Comparison of ENCODE assay signal across 18 cellular contexts in genomic region chr1:24864409-24864808, GRCh38.
DNase-seq lines count a peak whose midpoint lies in the region; ATAC-seq, FAIRE-seq and TF ChIP-seq lines count a peak whose summit lies in the region.
"Had no signal": no experiment of that assay in that cellular context is flagged by ENCODE, and none has a peak within 500 bp of the region (broad histone marks: within the 10 kb centered on the region; RNA-seq: fewer than 3 reads in every experiment).

No MANE protein-coding gene starts in this region.

- H3K27ac Mint-ChIP-seq in nephron progenitor cell, result peak overlapping the region; percentile 76
- H3K27ac Mint-ChIP-seq: activated T-helper 1 cell treated with anti-CD3 and anti-CD28 coated beads, Interleukin-12 subunit alpha, Interleukin-12 subunit beta, Interleukin-2, Interleukin-4 antibody, amounts not matched to agents 30 ng/mL and 10 ng/mL and 1 ng/mL, durations not matched to agents 14 hours and 24 hours and 36 hours; endodermal cell; T-helper 2 cell treated with Interferon-gamma antibody and Interleukin-4, amounts not matched to agents 5 μg/mL and 100 μg/mL, for 36 hours had no signal

- H3K36me3 Mint-ChIP-seq in nephron progenitor cell (ENCODE audit: low read depth), result no peaks in the 10 kb centered on the region

- H3K9me3 Mint-ChIP-seq in nephron progenitor cell, result no peaks in the 10 kb centered on the region
- H3K9me3 Mint-ChIP-seq: activated T-helper 1 cell treated with anti-CD3 and anti-CD28 coated beads, Interleukin-12 subunit alpha, Interleukin-12 subunit beta, Interleukin-2, Interleukin-4 antibody, amounts not matched to agents 30 ng/mL and 10 ng/mL and 1 ng/mL, durations not matched to agents 14 hours and 24 hours and 36 hours; endodermal cell; T-helper 2 cell treated with Interferon-gamma antibody and Interleukin-4, amounts not matched to agents 5 μg/mL and 100 μg/mL, for 36 hours had no signal

- TF ChIP-seq CTCF in nephron progenitor cell (IDR thresholded peaks at IDR 0.05), result no peak

- peak overlapping the region; percentile 65 for H3K4me3 Mint-ChIP-seq in nephron progenitor cell
- H3K4me3 Mint-ChIP-seq: activated T-helper 1 cell treated with anti-CD3 and anti-CD28 coated beads, Interleukin-12 subunit alpha, Interleukin-12 subunit beta, Interleukin-2, Interleukin-4 antibody, amounts not matched to agents 30 ng/mL and 10 ng/mL and 1 ng/mL, durations not matched to agents 14 hours and 24 hours and 36 hours; endodermal cell; T-helper 2 cell treated with Interferon-gamma antibody and Interleukin-4, amounts not matched to agents 5 μg/mL and 100 μg/mL, for 36 hours had no signal

- no peak for FAIRE-seq in GM12891 (lab: Jason Lieb, UNC)

- ATAC-seq in GM21737 (IDR thresholded peaks at IDR 0.05; ENCODE audit: unreplicated experiment), result no peak

- peaks cover 69% of the 10 kb centered on the region for H3K4me1 Mint-ChIP-seq in nephron progenitor cell

- DNase-seq in GM12891 (ENCODE audit: insufficient read length, low spot score), result no peak
- DNase-seq in NOMO-1 (lab: John Stamatoyannopoulos, UW; ENCODE audit: unreplicated experiment in 2 of 2), result peak; percentile 81 to 82
- peak; percentile 14 for DNase-seq in dermis blood vessel endothelial cell
- peak; percentile 43 for DNase-seq in nephron progenitor cell
- DNase-seq in COLO668 (lab: John Stamatoyannopoulos, UW; ENCODE audit: unreplicated experiment), result no peak
- DNase-seq in activated gamma-delta T cell (lab: John Stamatoyannopoulos, UW), result no peak
- no peak for DNase-seq in DMS114 treated with DMSO at 0.1 percent for 48 hours (lab: John Stamatoyannopoulos, UW; ENCODE audit: unreplicated experiment)
- DNase-seq: caudate nucleus; DMS153; endodermal cell; foreskin melanocyte; midbrain; NCI-H510A; posterior cingulate gyrus; stimulated activated CD4-positive, alpha-beta T cell treated with anti-CD3 and anti-CD28 coated beads, Interleukin-15, amount 100 ng/mL, for 24 hours had no signal

- TF ChIP-seq POLR2A in GM12891 (IDR thresholded peaks at IDR 0.05; ENCODE audit: low read depth, low read length), result no peak

- peaks cover 45% of the 10 kb centered on the region for H3K27me3 Mint-ChIP-seq in nephron progenitor cell (ENCODE audit: low read depth, poor library complexity)

TF ChIP-seq in GM12891, 5 proteins besides CTCF, POLR2A, EP300 and RAD21:
- TF ChIP-seq SPI1 (IDR thresholded peaks at IDR 0.05; ENCODE audit: low read depth, low read length) (peak; percentile 74), PAX5 (IDR thresholded peaks at IDR 0.05; ENCODE audit: insufficient read depth, low read length, severe bottlenecking) (no peak)
TF ChIP-seq in GM12891: peak in this region for 1.

Comparison
In these comparisons a context has a peak if more than half of its experiments do, and no peak if none do; other contexts are left out.
1. DNase-seq: peak in NOMO-1 (2 of 2), dermis blood vessel endothelial cell (single experiment) and nephron progenitor cell (single experiment); none in GM12891 (single experiment), COLO668 (single experiment), activated gamma-delta T cell (single experiment) and DMS114 treated with DMSO at 0.1 percent for 48 hours (single experiment).